In genomic region chr17:29593546-29594440, GRCh38 we compare ENCODE assay signal across 6 cellular contexts. TPM values are rescaled to one million over a fixed set of nuclear protein-coding genes. Genes with fewer than 3 reads are reported as not detected.
DNase-seq lines count a peak whose midpoint lies in the region; TF ChIP-seq lines count a peak whose summit lies in the region.

No MANE protein-coding gene starts in this region.

- DNase-seq in GM20000 (ENCODE audit: low spot score) (peak; percentile 46), fibroblast of mammary gland (ENCODE audit: low read depth) (no peak), OCI-M2 (lab: John Stamatoyannopoulos, UW; ENCODE audit: unreplicated experiment) (no peak)
- peak; percentile 27 for DNase-seq in stimulated activated naive CD4-positive, alpha-beta T cell treated with Interleukin-2 at 50 U/mL for 16 hours (lab: John Stamatoyannopoulos, UW)
- no peak for DNase-seq in effector CD8-positive, alpha-beta T cell (lab: John Stamatoyannopoulos, UW)

- peak overlapping the region; percentile 57 for H3K4me3 ChIP-seq in fibroblast of mammary gland (ENCODE audit: control insufficient read depth, low read depth, low read length)

- peak; percentile 22 for TF ChIP-seq CTCF in GM20000 (IDR thresholded peaks at IDR 0.05; ENCODE audit: extremely low read depth, missing control alignments)
- TF ChIP-seq CTCF in fibroblast of mammary gland (conservative IDR thresholded peaks at IDR 0.05; ENCODE audit: control insufficient read depth, insufficient read depth, low read depth, low read length) = peak; percentile 22

TF ChIP-seq in PFSK-1, 5 proteins besides CTCF, POLR2A, EP300 and RAD21:
- TF ChIP-seq POLR2AphosphoS5 (IDR thresholded peaks at IDR 0.05; ENCODE audit: low read depth, low read length) = no peak
- TF ChIP-seq FOXP2 (optimal IDR thresholded peaks at IDR 0.05; ENCODE audit: borderline replicate concordance, extremely low read depth, extremely low read length, insufficient read depth) = no peak
- peak; percentile 94 to 96 for TF ChIP-seq REST (IDR thresholded peaks at IDR 0.05; ENCODE audit: insufficient read depth in 1 of 2, low read depth in 2 of 2, low read length in 2 of 2)
- TF ChIP-seq SIN3A (IDR thresholded peaks at IDR 0.05; ENCODE audit: borderline replicate concordance, insufficient read depth, low read length) = peak; percentile 99; the same call in 1 of the 2 replicates
- TF ChIP-seq TAF1 (IDR thresholded peaks at IDR 0.05; ENCODE audit: borderline replicate concordance, insufficient read depth, low read length) = no peak

RNA-seq across cellular contexts. Expression of gene ANKRD13B, which starts 0.9 kb away (rescaled TPM):
- 47.1 TPM for polyA plus RNA-seq in PFSK-1 (2012; ENCODE audit: insufficient read length, low read depth)

RNA-seq across cellular contexts. Expression of gene GIT1, which starts 4.3 kb away (rescaled TPM):
- 123 TPM for polyA plus RNA-seq in PFSK-1 (2012; ENCODE audit: insufficient read length, low read depth)

RNA-seq across cellular contexts. Expression of gene TP53I13, which starts 25.3 kb away (rescaled TPM):
- 74.6 TPM for polyA plus RNA-seq in PFSK-1 (2012; ENCODE audit: insufficient read length, low read depth)

RNA-seq across cellular contexts. Expression of gene ABHD15, which starts 27.0 kb away (rescaled TPM):
- polyA plus RNA-seq in PFSK-1 (2012; ENCODE audit: insufficient read length, low read depth) = 2.8 TPM

RNA-seq across cellular contexts. Expression of gene CORO6, which starts 28.9 kb away (rescaled TPM):
- 9.6 TPM for polyA plus RNA-seq in PFSK-1 (2012; ENCODE audit: insufficient read length, low read depth)

Comparison
In these comparisons a context has a peak if more than half of its experiments do, and no peak if none do; other contexts are left out.
1. DNase-seq: peak in GM20000 (single experiment) and stimulated activated naive CD4-positive, alpha-beta T cell treated with Interleukin-2 at 50 U/mL for 16 hours (single experiment); none in fibroblast of mammary gland (single experiment), OCI-M2 (single experiment) and effector CD8-positive, alpha-beta T cell (single experiment).